Comparison of ENCODE assay signal across 17 cellular contexts in the genomic region with DNA sequence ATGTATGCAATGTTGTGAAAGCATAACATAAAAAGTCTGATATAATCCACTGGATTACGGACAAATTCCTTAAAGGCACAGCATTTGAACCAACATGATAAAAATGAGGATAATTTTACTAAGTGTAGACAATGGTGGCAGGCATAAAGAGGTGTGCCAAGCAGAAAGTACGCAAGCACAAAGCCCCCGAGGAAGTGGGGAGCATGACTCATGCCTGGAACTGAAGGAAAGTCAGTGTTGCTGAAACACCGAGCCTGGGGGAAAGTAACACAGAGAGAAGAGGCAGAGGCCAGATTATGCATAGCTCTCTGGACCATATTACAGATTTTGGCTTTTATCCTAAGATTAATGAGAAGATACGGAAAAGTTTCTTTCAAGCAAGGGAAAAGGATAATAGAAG.
"Had no signal": no experiment of that assay in that cellular context is flagged by ENCODE, and none has a peak within 500 bp of the region (broad histone marks: within the 10 kb centered on the region; RNA-seq: fewer than 3 reads in every experiment).

No MANE protein-coding gene starts in this region.

- H3K9me3 Mint-ChIP-seq: activated CD8-positive, alpha-beta T cell treated with anti-CD3 and anti-CD28 coated beads for 36 hours; stimulated activated naive CD8-positive, alpha-beta T cell treated with anti-CD3 and anti-CD28 coated beads, Interleukin-15, Interleukin-2, amounts not matched to agents 100 ng/mL and 50 ng/mL, for 24 hours had no signal

- ATAC-seq: activated CD8-positive, alpha-beta T cell treated with anti-CD3 and anti-CD28 coated beads for 36 hours; activated naive CD4-positive, alpha-beta T cell treated with anti-CD3 and anti-CD28 coated beads, Interleukin-2, amount 50 U/mL, for 72 hours; effector memory CD8-positive, alpha-beta T cell; lower lobe of right lung; psoas muscle; right lobe of liver had no signal

- H3K27ac Mint-ChIP-seq: activated CD8-positive, alpha-beta T cell treated with anti-CD3 and anti-CD28 coated beads for 36 hours; activated naive CD4-positive, alpha-beta T cell treated with anti-CD3 and anti-CD28 coated beads, Interleukin-2, amount 50 U/mL, for 72 hours; dendritic cell treated with granulocyte-macrophage colony-stimulating factor and Interleukin-4, amounts not matched to agents 40 ng/mL and 50 ng/mL, for 4 days; effector memory CD8-positive, alpha-beta T cell; stimulated activated naive CD8-positive, alpha-beta T cell treated with anti-CD3 and anti-CD28 coated beads, Interleukin-15, Interleukin-2, amounts not matched to agents 100 ng/mL and 50 ng/mL, for 24 hours had no signal

- H3K4me3 ChIP-seq: lower lobe of right lung, psoas muscle, right lobe of liver, suprapubic skin had no signal

- H3K9me3 ChIP-seq: lower lobe of right lung, psoas muscle, right lobe of liver, suprapubic skin had no signal

- H3K27me3 Mint-ChIP-seq: activated CD8-positive, alpha-beta T cell treated with anti-CD3 and anti-CD28 coated beads for 36 hours; dendritic cell treated with granulocyte-macrophage colony-stimulating factor and Interleukin-4, amounts not matched to agents 40 ng/mL and 50 ng/mL, for 4 days; effector memory CD8-positive, alpha-beta T cell had no signal

- H3K36me3 Mint-ChIP-seq: activated naive CD4-positive, alpha-beta T cell treated with anti-CD3 and anti-CD28 coated beads, Interleukin-2, amount 50 U/mL, for 72 hours had no signal

- DNase-seq: activated CD4-positive, alpha-beta T cell treated with anti-CD3 and anti-CD28 coated beads for 4 hours; activated CD8-positive, alpha-beta T cell treated with anti-CD3 and anti-CD28 coated beads for 36 hours; activated gamma-delta T cell; activated T-cell treated with anti-CD3 and anti-CD28 coated beads, Interleukin-2, amount 50 U/mL, for 48 hours; amniotic stem cell; brain microvascular endothelial cell; cerebellar nuclear complex; effector memory CD8-positive, alpha-beta T cell; lower lobe of right lung; midbrain; psoas muscle; right lobe of liver; trophoblast cell had no signal

- H3K4me3 Mint-ChIP-seq: activated CD8-positive, alpha-beta T cell treated with anti-CD3 and anti-CD28 coated beads for 36 hours; dendritic cell treated with granulocyte-macrophage colony-stimulating factor and Interleukin-4, amounts not matched to agents 40 ng/mL and 50 ng/mL, for 4 days; effector memory CD8-positive, alpha-beta T cell; stimulated activated naive CD8-positive, alpha-beta T cell treated with anti-CD3 and anti-CD28 coated beads, Interleukin-15, Interleukin-2, amounts not matched to agents 100 ng/mL and 50 ng/mL, for 24 hours had no signal

- H3K27ac ChIP-seq: brain microvascular endothelial cell, lower lobe of right lung, psoas muscle, right lobe of liver, suprapubic skin had no signal

- H3K4me1 ChIP-seq: lower lobe of right lung, psoas muscle, right lobe of liver, suprapubic skin had no signal

- H3K27me3 ChIP-seq: brain microvascular endothelial cell, right lobe of liver, suprapubic skin had no signal

- H3K36me3 ChIP-seq: brain microvascular endothelial cell, lower lobe of right lung, right lobe of liver, suprapubic skin had no signal
